Comparison of ENCODE assay signal across 8 cellular contexts in the genomic region with DNA sequence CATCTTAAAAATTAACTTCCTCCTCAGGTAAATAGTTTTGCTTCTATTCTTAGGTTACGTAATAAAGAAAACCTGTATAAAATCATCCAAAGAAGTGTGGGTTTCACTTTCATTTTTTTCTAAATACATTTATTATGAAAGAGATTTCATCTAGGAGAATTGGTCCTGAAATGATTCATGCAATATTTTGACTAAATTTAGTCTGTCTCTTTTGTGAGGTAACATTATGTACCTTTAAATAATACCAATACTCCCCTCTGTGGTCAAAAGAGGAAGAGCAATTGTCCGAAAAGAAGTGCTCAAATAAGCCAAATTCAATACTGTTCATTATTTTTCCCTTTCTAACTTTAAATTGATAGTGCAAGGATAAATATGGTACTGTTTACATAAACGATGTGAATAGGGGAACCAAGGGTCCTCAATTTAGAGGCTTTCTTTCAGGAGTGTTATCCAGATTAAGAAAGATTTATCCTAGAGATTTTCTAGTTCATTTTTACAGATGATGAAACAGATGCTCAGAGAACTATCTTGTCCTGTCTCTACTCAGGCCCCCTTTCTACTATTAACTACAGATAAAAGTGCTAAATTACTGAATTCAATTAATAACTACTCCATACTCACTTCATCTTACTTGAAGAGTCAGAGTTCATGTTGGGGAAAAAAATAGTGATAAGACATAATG. TPM values are rescaled to one million over a fixed set of nuclear protein-coding genes. Genes with fewer than 3 reads are reported as not detected.
DNase-seq lines count a peak whose midpoint lies in the region; ATAC-seq and TF ChIP-seq lines count a peak whose summit lies in the region.

No MANE protein-coding gene starts in this region.

- H2BK120ac ChIP-seq in neuronal stem cell (ENCODE audit: low read depth, low read length), result no peak overlapping the region

- ATAC-seq in HG03159 (IDR thresholded peaks at IDR 0.05; ENCODE audit: unreplicated experiment) (peak; percentile 78), HG03571 (IDR thresholded peaks at IDR 0.05; ENCODE audit: unreplicated experiment) (no peak)

- peaks cover 38% of the 10 kb centered on the region for H3K27me3 Mint-ChIP-seq in activated T-helper 2 cell treated with anti-CD3 and anti-CD28 coated beads, Interferon-gamma antibody, Interleukin-2, Interleukin-4, amounts not matched to agents 10 μg/mL and 5 μg/mL and 100 μg/mL, durations not matched to agents 14 hours and 24 hours and 36 hours (ENCODE audit: low read depth)

- H3K4me1 ChIP-seq in Peyer's patch (no peaks in the 10 kb centered on the region), neuronal stem cell (ENCODE audit: control insufficient read depth in 2 of 2, insufficient read depth in 1 of 2, low read depth in 1 of 2, low read length in 2 of 2) (no peaks in the 10 kb centered on the region)

- CTCF ChIA-PET in AG04450 (lab: Charles Lee), result no interaction called here

- no peak overlapping the region for H3K4me2 ChIP-seq in neuronal stem cell (ENCODE audit: insufficient read depth, low read length, poor library complexity, severe bottlenecking)

- H3K27ac ChIP-seq in AG04450 (ENCODE audit: low read depth, low read length), result no peak overlapping the region
- no peak overlapping the region for H3K27ac ChIP-seq in Peyer's patch
- no peak overlapping the region for H3K27ac ChIP-seq in neuronal stem cell (replicated peaks; ENCODE audit: low read length)

- no peak overlapping the region for H4K91ac ChIP-seq in neuronal stem cell (ENCODE audit: low read depth, low read length, poor library complexity)

- TF ChIP-seq CTCF in AG04450 (IDR thresholded peaks at IDR 0.05; ENCODE audit: low read depth, low read length) (peak; percentile 57), GM12872 (IDR thresholded peaks at IDR 0.05; ENCODE audit: insufficient read depth, low read depth, low read length) (peak; percentile 43; the same call in 1 of the 3 replicates), Peyer's patch (IDR thresholded peaks at IDR 0.05) (peak in 5 of 6 experiments; percentile 49 to 73 (median 65))

- H3K9me3 ChIP-seq in AG04450 (ENCODE audit: control insufficient read depth, insufficient read depth, low read length), result no peaks in the 10 kb centered on the region
- no peaks in the 10 kb centered on the region for H3K9me3 ChIP-seq in Peyer's patch
- H3K9me3 ChIP-seq in neuronal stem cell (replicated peaks in 1 of 2; ENCODE audit: control insufficient read depth in 2 of 2, insufficient read depth in 1 of 2, low read depth in 1 of 2, low read length in 2 of 2), result no peaks in the 10 kb centered on the region

- TF ChIP-seq POLR2A in Peyer's patch (IDR thresholded peaks at IDR 0.05), result no peak
- no peak for TF ChIP-seq POLR2A in erythroblast (IDR thresholded peaks at IDR 0.05; ENCODE audit: low read length)

- H3K9me3 Mint-ChIP-seq in activated T-helper 2 cell treated with anti-CD3 and anti-CD28 coated beads, Interferon-gamma antibody, Interleukin-2, Interleukin-4, amounts not matched to agents 10 μg/mL and 5 μg/mL and 100 μg/mL, durations not matched to agents 14 hours and 24 hours and 36 hours, result no peaks in the 10 kb centered on the region

- no peak overlapping the region for H3K9ac ChIP-seq in neuronal stem cell (ENCODE audit: low read depth, low read length, poor library complexity)

- intact Hi-C loops in activated T-helper 2 cell treated with anti-CD3 and anti-CD28 coated beads, Interferon-gamma antibody, Interleukin-2, Interleukin-4, amounts not matched to agents 10 μg/mL and 5 μg/mL and 100 μg/mL, durations not matched to agents 14 hours and 24 hours and 36 hours (cut with micrococcal nuclease), result loop anchor here (2.0 kb wide), 1 partner anchor 208 kb away; no protein-coding TSS in a partner anchor

- no peak overlapping the region for H2AK5ac ChIP-seq in neuronal stem cell (ENCODE audit: low read depth, low read length)

- H3K36me3 Mint-ChIP-seq in activated T-helper 2 cell treated with anti-CD3 and anti-CD28 coated beads, Interferon-gamma antibody, Interleukin-2, Interleukin-4, amounts not matched to agents 10 μg/mL and 5 μg/mL and 100 μg/mL, durations not matched to agents 14 hours and 24 hours and 36 hours (ENCODE audit: low read depth), result no peaks in the 10 kb centered on the region

- H3K27me3 ChIP-seq in AG04450 (ENCODE audit: control insufficient read depth, insufficient read depth, low read length), result no peaks in the 10 kb centered on the region
- no peaks in the 10 kb centered on the region for H3K27me3 ChIP-seq in Peyer's patch
- no peaks in the 10 kb centered on the region for H3K27me3 ChIP-seq in neuronal stem cell (ENCODE audit: control insufficient read depth in 3 of 3, insufficient read depth in 3 of 3, low read depth in 1 of 3, low read length in 3 of 3)

- POLR2A ChIA-PET in AG04450 (lab: Yijun Ruan, JAX), result no interaction called here

- H3K4me3 ChIP-seq in AG04450 (ENCODE audit: low read depth, low read length) (no peak overlapping the region), Peyer's patch (no peak overlapping the region), neuronal stem cell (ENCODE audit: low read length in 2 of 2) (no peak overlapping the region)

- H2AFZ ChIP-seq in neuronal stem cell (ENCODE audit: low read length), result no peak overlapping the region

- no CpG with 5 or more reads among the region's 3 CpGs for WGBS in neuronal stem cell (ENCODE audit: extremely low coverage in 2 of 2, insufficient read length in 2 of 2, insufficient replicate concordance in 1 of 2), 2 donors

- DNase-seq in AG04450 (ENCODE audit: low read depth, low spot score), result no peak
- DNase-seq in Peyer's patch, result no peak
- peak; percentile 6 to 20 for DNase-seq in erythroblast (lab: John Stamatoyannopoulos, UW)
- DNase-seq in neuronal stem cell (ENCODE audit: low spot score), result peak; percentile 5
- DNase-seq in activated T-helper 2 cell treated with anti-CD3 and anti-CD28 coated beads, Interferon-gamma antibody, Interleukin-2, Interleukin-4, amounts not matched to agents 10 μg/mL and 5 μg/mL and 100 μg/mL, durations not matched to agents 14 hours and 24 hours and 36 hours (ENCODE audit: low spot score), result no peak

- peaks cover 4% of the 10 kb centered on the region for H3K4me1 Mint-ChIP-seq in activated T-helper 2 cell treated with anti-CD3 and anti-CD28 coated beads, Interferon-gamma antibody, Interleukin-2, Interleukin-4, amounts not matched to agents 10 μg/mL and 5 μg/mL and 100 μg/mL, durations not matched to agents 14 hours and 24 hours and 36 hours (ENCODE audit: low read depth)

- H3K27ac Mint-ChIP-seq in activated T-helper 2 cell treated with anti-CD3 and anti-CD28 coated beads, Interferon-gamma antibody, Interleukin-2, Interleukin-4, amounts not matched to agents 10 μg/mL and 5 μg/mL and 100 μg/mL, durations not matched to agents 14 hours and 24 hours and 36 hours, result no peak overlapping the region

- H3K36me3 ChIP-seq in Peyer's patch, result no peaks in the 10 kb centered on the region
- no peaks in the 10 kb centered on the region for H3K36me3 ChIP-seq in neuronal stem cell (replicated peaks in 1 of 2; ENCODE audit: control insufficient read depth in 2 of 2, insufficient read depth in 2 of 2, low read length in 2 of 2)

- no peak overlapping the region for H2BK12ac ChIP-seq in neuronal stem cell (ENCODE audit: low read length)

- no peak overlapping the region for H3K4ac ChIP-seq in neuronal stem cell (ENCODE audit: low read length)

- no peak overlapping the region for H3K14ac ChIP-seq in neuronal stem cell (ENCODE audit: low read length)

- H3K23ac ChIP-seq in neuronal stem cell (ENCODE audit: low read depth, low read length, poor library complexity), result no peak overlapping the region

- H3K18ac ChIP-seq in neuronal stem cell (ENCODE audit: low read length), result no peak overlapping the region

- H2BK15ac ChIP-seq in neuronal stem cell (ENCODE audit: low read length), result no peak overlapping the region

- no peaks in the 10 kb centered on the region for H3K79me1 ChIP-seq in neuronal stem cell (ENCODE audit: low read depth, low read length)

- H3K4me3 Mint-ChIP-seq in activated T-helper 2 cell treated with anti-CD3 and anti-CD28 coated beads, Interferon-gamma antibody, Interleukin-2, Interleukin-4, amounts not matched to agents 10 μg/mL and 5 μg/mL and 100 μg/mL, durations not matched to agents 14 hours and 24 hours and 36 hours (ENCODE audit: low read depth), result no peak overlapping the region

- H4K8ac ChIP-seq in neuronal stem cell (ENCODE audit: low read depth, low read length), result no peak overlapping the region

- no peak overlapping the region for H2BK5ac ChIP-seq in neuronal stem cell (ENCODE audit: low read length)

RNA-seq across cellular contexts. Expression of gene CYP39A1, which starts 26.2 kb away (rescaled TPM):
- polyA plus RNA-seq in AG04450 (2011; rRNA removed), result not detected in 2 replicates
- not detected in 2 replicates for polyA minus RNA-seq in AG04450 (2011; rRNA and poly(A)+ RNA removed)
- total RNA-seq in Peyer's patch, result 1 to 10 TPM; 1.2 to 8.3 (median 3.4) TPM
- 4.2 TPM for polyA plus RNA-seq in neuronal stem cell (2013, experiment 1 of 2)
- 4.4 TPM for polyA plus RNA-seq in neuronal stem cell (2013, experiment 2 of 2)
- not detected in 2 replicates for total RNA-seq in activated T-helper 2 cell treated with anti-CD3 and anti-CD28 coated beads, Interferon-gamma antibody, Interleukin-2, Interleukin-4, amounts not matched to agents 10 μg/mL and 5 μg/mL and 100 μg/mL, durations not matched to agents 14 hours and 24 hours and 36 hours

RNA-seq across cellular contexts. Expression of gene SLC25A27, which starts 26.4 kb away (rescaled TPM):
- polyA plus RNA-seq in AG04450 (2011; rRNA removed), result 0.25 and 0.53 TPM in 2 replicates
- polyA minus RNA-seq in AG04450 (2011; rRNA and poly(A)+ RNA removed), result 1.0 TPM in 1 of 2 replicates, not detected in the other
- 10 to 100 TPM; 14.9 to 57.8 (median 25.8) TPM for total RNA-seq in Peyer's patch
- 18.6 TPM for polyA plus RNA-seq in neuronal stem cell (2013, experiment 1 of 2)
- 15.3 TPM for polyA plus RNA-seq in neuronal stem cell (2013, experiment 2 of 2)
- 0.53 and 1.3 TPM in 2 replicates for total RNA-seq in activated T-helper 2 cell treated with anti-CD3 and anti-CD28 coated beads, Interferon-gamma antibody, Interleukin-2, Interleukin-4, amounts not matched to agents 10 μg/mL and 5 μg/mL and 100 μg/mL, durations not matched to agents 14 hours and 24 hours and 36 hours

Comparison
In these comparisons a context has a peak if more than half of its experiments do, and no peak if none do; other contexts are left out.
1. DNase-seq: peak in erythroblast (2 of 2) and neuronal stem cell (single experiment); none in AG04450 (single experiment), Peyer's patch (0 of 3) and activated T-helper 2 cell treated with anti-CD3 and anti-CD28 coated beads, Interferon-gamma antibody, Interleukin-2, Interleukin-4, amounts not matched to agents 10 μg/mL and 5 μg/mL and 100 μg/mL, durations not matched to agents 14 hours and 24 hours and 36 hours (single experiment).
2. Peak in every context shown above with its lines, with median percentiles within 50 percentile points of each other: CTCF ChIP-seq.